8 cellular contexts compared by ENCODE assay signal in genomic region chr11:10770626-10771254, GRCh38. TPM values are rescaled to one million over a fixed set of nuclear protein-coding genes. Genes with fewer than 3 reads are reported as not detected.
DNase-seq lines count a peak whose midpoint lies in the region; ATAC-seq and TF ChIP-seq lines count a peak whose summit lies in the region.

No MANE protein-coding gene starts in this region.

- no peaks in the 10 kb centered on the region for H3K27me3 ChIP-seq in thyroid gland

- WGBS in thyroid gland, 2 donors, result 43 to 54% methylated on average over 2 of the region's 2 CpGs

- H3K4me1 ChIP-seq in thyroid gland, result no peaks in the 10 kb centered on the region

- in situ Hi-C loops in ACHN (cut with HindIII; ENCODE audit: low pct_ligation_motif_present, low pct_unique_long_range_greater_than_20kb, low sequenced_read_pairs), result no loop called here

- H3K27ac ChIP-seq in thyroid gland, result no peak overlapping the region

- intact Hi-C loops in thyroid gland (cut with DNase I), result no loop called here

- TF ChIP-seq CTCF in thyroid gland (IDR thresholded peaks at IDR 0.05), result peak in 5 of 6 experiments; percentile 30 to 68 (median 41)

- no peaks in the 10 kb centered on the region for H3K9me3 ChIP-seq in thyroid gland

- no peak for TF ChIP-seq POLR2A in thyroid gland (IDR thresholded peaks at IDR 0.05)

- H3K4me3 ChIP-seq in thyroid gland (replicated peaks in 1 of 3), result no peak overlapping the region

- ATAC-seq in HG02885 (IDR thresholded peaks at IDR 0.05; ENCODE audit: poor library complexity, unreplicated experiment), result no peak

- DNase-seq in ACHN (peak; percentile 43), GM03348 (ENCODE audit: low spot score) (peak; percentile 55), NCI-H2029 (lab: John Stamatoyannopoulos, UW) (peak; percentile 31), amniotic epithelial cell (ENCODE audit: low read depth) (peak; percentile 45), inferior parietal cortex (ENCODE audit: extremely low spot score) (peak; percentile 67), thyroid gland (peak; percentile 47 to 59)
- DNase-seq in activated T-cell treated with anti-CD3 and anti-CD28 coated beads, Interleukin-2, amount 50 U/mL, for 1 hour, result no peak

- H3K36me3 ChIP-seq in thyroid gland, result peaks cover 47 to 53% of the 10 kb centered on the region in 2 donors

RNA-seq across cellular contexts. Expression of gene CTR9, which starts 19.7 kb away (rescaled TPM):
- total RNA-seq in thyroid gland, result 10 to 100 TPM; 28.9 to 35.3 (median 31.7) TPM

RNA-seq across cellular contexts. Expression of gene EIF4G2, which starts 38.0 kb away (rescaled TPM):
- total RNA-seq in thyroid gland, result 100 to 1,000 TPM; 501 to 609 (median 578) TPM
